In genomic region chr3:127962937-127963336, GRCh38 we compare ENCODE assay signal across 2 cellular contexts.
TF ChIP-seq lines count a peak whose summit lies in the region.

No MANE protein-coding gene starts in this region.

TF ChIP-seq in liver, 16 proteins besides CTCF, POLR2A, EP300 and RAD21 (continued from another document):
- TF ChIP-seq FOXA1 (IDR thresholded peaks at IDR 0.05) (no peak), FOXA2 (IDR thresholded peaks at IDR 0.05) (no peak), JUND (IDR thresholded peaks at IDR 0.05) (no peak), YY1 (IDR thresholded peaks at IDR 0.05) (no peak), EGR1 (IDR thresholded peaks at IDR 0.05; ENCODE audit: low read depth in 2 of 2) (no peak), NR2F2 (IDR thresholded peaks at IDR 0.05) (no peak), ZBTB33 (IDR thresholded peaks at IDR 0.05) (no peak), HNF4A (conservative IDR thresholded peaks at IDR 0.05) (no peak)
- TF ChIP-seq, protein P1, sequence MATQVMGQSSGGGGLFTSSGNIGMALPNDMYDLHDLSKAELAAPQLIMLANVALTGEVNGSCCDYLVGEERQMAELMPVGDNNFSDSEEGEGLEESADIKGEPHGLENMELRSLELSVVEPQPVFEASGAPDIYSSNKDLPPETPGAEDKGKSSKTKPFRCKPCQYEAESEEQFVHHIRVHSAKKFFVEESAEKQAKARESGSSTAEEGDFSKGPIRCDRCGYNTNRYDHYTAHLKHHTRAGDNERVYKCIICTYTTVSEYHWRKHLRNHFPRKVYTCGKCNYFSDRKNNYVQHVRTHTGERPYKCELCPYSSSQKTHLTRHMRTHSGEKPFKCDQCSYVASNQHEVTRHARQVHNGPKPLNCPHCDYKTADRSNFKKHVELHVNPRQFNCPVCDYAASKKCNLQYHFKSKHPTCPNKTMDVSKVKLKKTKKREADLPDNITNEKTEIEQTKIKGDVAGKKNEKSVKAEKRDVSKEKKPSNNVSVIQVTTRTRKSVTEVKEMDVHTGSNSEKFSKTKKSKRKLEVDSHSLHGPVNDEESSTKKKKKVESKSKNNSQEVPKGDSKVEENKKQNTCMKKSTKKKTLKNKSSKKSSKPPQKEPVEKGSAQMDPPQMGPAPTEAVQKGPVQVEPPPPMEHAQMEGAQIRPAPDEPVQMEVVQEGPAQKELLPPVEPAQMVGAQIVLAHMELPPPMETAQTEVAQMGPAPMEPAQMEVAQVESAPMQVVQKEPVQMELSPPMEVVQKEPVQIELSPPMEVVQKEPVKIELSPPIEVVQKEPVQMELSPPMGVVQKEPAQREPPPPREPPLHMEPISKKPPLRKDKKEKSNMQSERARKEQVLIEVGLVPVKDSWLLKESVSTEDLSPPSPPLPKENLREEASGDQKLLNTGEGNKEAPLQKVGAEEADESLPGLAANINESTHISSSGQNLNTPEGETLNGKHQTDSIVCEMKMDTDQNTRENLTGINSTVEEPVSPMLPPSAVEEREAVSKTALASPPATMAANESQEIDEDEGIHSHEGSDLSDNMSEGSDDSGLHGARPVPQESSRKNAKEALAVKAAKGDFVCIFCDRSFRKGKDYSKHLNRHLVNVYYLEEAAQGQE (IDR thresholded peaks at IDR 0.05), result no peak

TF ChIP-seq in HepG2, 621 proteins besides CTCF, POLR2A, EP300 and RAD21 (continued from another document):
- no peak for TF ChIP-seq NFRKB (IDR thresholded peaks at IDR 0.05)
- TF ChIP-seq SMAD9 (CRISPR knock-in tag; IDR thresholded peaks at IDR 0.05), result no peak
- TF ChIP-seq, protein P2, sequence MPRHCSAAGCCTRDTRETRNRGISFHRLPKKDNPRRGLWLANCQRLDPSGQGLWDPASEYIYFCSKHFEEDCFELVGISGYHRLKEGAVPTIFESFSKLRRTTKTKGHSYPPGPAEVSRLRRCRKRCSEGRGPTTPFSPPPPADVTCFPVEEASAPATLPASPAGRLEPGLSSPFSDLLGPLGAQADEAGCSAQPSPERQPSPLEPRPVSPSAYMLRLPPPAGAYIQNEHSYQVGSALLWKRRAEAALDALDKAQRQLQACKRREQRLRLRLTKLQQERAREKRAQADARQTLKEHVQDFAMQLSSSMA (CRISPR knock-in tag; IDR thresholded peaks at IDR 0.05), result no peak
- no peak for TF ChIP-seq ZKSCAN8 (CRISPR knock-in tag; IDR thresholded peaks at IDR 0.05; ENCODE audit: borderline replicate concordance)
- TF ChIP-seq MAFK (conservative IDR thresholded peaks at IDR 0.05 in 1 of 2, IDR thresholded peaks at IDR 0.05 in 1 of 2; ENCODE audit: low read length in 2 of 2), result no peak
- no peak for TF ChIP-seq ZNF124 (CRISPR knock-in tag; IDR thresholded peaks at IDR 0.05)
- TF ChIP-seq, protein P3, sequence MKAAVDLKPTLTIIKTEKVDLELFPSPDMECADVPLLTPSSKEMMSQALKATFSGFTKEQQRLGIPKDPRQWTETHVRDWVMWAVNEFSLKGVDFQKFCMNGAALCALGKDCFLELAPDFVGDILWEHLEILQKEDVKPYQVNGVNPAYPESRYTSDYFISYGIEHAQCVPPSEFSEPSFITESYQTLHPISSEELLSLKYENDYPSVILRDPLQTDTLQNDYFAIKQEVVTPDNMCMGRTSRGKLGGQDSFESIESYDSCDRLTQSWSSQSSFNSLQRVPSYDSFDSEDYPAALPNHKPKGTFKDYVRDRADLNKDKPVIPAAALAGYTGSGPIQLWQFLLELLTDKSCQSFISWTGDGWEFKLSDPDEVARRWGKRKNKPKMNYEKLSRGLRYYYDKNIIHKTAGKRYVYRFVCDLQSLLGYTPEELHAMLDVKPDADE (CRISPR knock-in tag; IDR thresholded peaks at IDR 0.05), result no peak
- TF ChIP-seq ZNF605 (CRISPR knock-in tag; IDR thresholded peaks at IDR 0.05), result no peak
